Comparison of ENCODE assay signal across 19 cellular contexts in the genomic region with DNA sequence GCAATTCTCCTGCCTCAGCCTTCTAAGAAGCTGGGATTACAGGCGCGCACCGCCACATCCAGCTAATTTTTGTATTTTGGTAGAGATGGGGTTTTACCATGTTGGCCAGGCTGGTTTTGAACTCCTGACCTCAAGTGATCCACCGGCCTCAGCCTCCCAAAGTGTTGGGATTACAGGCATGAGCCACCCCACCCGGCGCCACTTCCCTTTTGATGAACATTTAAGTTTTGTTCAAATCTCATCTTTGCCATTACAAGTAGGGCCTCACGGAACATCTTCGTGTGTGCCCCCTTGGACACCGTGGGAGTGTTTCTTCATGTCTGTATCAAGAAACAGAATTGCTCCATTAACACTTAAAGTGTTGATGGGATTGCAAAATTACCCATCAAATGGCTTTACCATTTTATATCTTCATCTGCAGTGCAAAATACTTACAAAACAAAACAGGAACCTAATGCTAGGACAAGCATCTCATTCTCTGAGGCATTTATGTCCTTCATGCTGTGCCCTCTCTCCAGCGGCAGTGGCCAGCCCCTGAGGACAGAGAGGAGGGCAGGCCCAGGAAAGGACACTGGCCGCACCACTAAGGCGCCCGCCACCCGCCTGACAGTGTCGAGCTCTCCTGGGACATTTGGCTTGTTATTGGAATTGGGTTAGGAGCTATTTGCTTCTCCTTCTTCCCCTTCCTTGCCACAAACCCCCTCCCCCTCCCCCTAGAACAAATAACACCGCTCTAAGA.
DNase-seq lines count a peak whose midpoint lies in the region; ATAC-seq and TF ChIP-seq lines count a peak whose summit lies in the region.
"Had no signal": no experiment of that assay in that cellular context is flagged by ENCODE, and none has a peak within 500 bp of the region (broad histone marks: within the 10 kb centered on the region; RNA-seq: fewer than 3 reads in every experiment).

No MANE protein-coding gene starts in this region.

- H3K27ac ChIP-seq in C4-2B, result peak overlapping the region; percentile 71
- no peak overlapping the region for H3K27ac ChIP-seq in SJCRH30
- peak overlapping the region; percentile 30 for H3K27ac ChIP-seq in left ventricle myocardium inferior (replicated peaks)
- H3K27ac ChIP-seq in prostate gland, result peak overlapping the region; percentile 9 to 52
- H3K27ac ChIP-seq in sigmoid colon, result no peak overlapping the region
- H3K27ac ChIP-seq: epithelial cell of prostate, foreskin keratinocyte, testis had no signal

- intact Hi-C loops in left ventricle myocardium inferior (cut with micrococcal nuclease), result no loop called here
- intact Hi-C loops in prostate gland (cut with DNase I), result no loop called here
- intact Hi-C loops in sigmoid colon (cut with DNase I), result no loop called here

- 77% methylated on average over 16 of the region's 16 CpGs for WGBS in prostate gland
- 62 to 84% methylated on average over 16 of the region's 16 CpGs for WGBS in sigmoid colon, 2 donors

- ATAC-seq in GM21528 (IDR thresholded peaks at IDR 0.05; ENCODE audit: low FRiP score, unreplicated experiment), result no peak
- ATAC-seq: activated naive CD8-positive, alpha-beta T cell treated with anti-CD3 and anti-CD28 coated beads, Interleukin-2, amount 50 U/mL, for 24 hours; foreskin keratinocyte; natural killer cell; WTC11 had no signal

- no peak for TF ChIP-seq EP300 in sigmoid colon (IDR thresholded peaks at IDR 0.05)

- peak overlapping the region; percentile 34 for H3K4me3 ChIP-seq in SJCRH30
- peak overlapping the region; percentile 19 for H3K4me3 ChIP-seq in left ventricle myocardium inferior
- no peak overlapping the region for H3K4me3 ChIP-seq in prostate gland
- no peak overlapping the region for H3K4me3 ChIP-seq in sigmoid colon
- H3K4me3 ChIP-seq: testis had no signal

- no peaks in the 10 kb centered on the region; the same call in 1 of the 2 replicates for H3K9me3 ChIP-seq in SJCRH30 (replicated peaks)
- H3K9me3 ChIP-seq in left ventricle myocardium inferior (replicated peaks), result no peaks in the 10 kb centered on the region
- H3K9me3 ChIP-seq in prostate gland, result no peaks in the 10 kb centered on the region
- H3K9me3 ChIP-seq in sigmoid colon, result no peaks in the 10 kb centered on the region
- H3K9me3 ChIP-seq: testis had no signal

- H3K36me3 ChIP-seq in SJCRH30, result no peaks in the 10 kb centered on the region
- H3K36me3 ChIP-seq in left ventricle myocardium inferior, result no peaks in the 10 kb centered on the region
- H3K36me3 ChIP-seq in prostate gland, result no peaks in the 10 kb centered on the region
- H3K36me3 ChIP-seq in sigmoid colon, result no peaks in the 10 kb centered on the region

- DNase-seq in SJCRH30 (no peak), left ventricle myocardium inferior (no peak), prostate gland (ENCODE audit: low spot score) (no peak), NCI-H1092 treated with DMSO at 0.1 percent for 48 hours (lab: John Stamatoyannopoulos, UW) (no peak), sigmoid colon (no peak), retina (no peak)
- DNase-seq: activated CD4-positive, alpha-beta T cell treated with anti-CD3 and anti-CD28 coated beads, Interleukin-2, amount 50 U/mL, for 4 hours; activated CD8-positive, alpha-beta memory T cell treated with anti-CD3 and anti-CD28 coated beads, Interleukin-2, amount 50 U/mL, for 48 hours; activated naive CD8-positive, alpha-beta T cell treated with anti-CD3 and anti-CD28 coated beads, Interleukin-2, amount 50 U/mL, for 24 hours; foreskin keratinocyte; natural killer cell; NCI-H1417 treated with DMSO at 0.1 percent for 48 hours; NCI-H524; OCI-M1 had no signal

- TF ChIP-seq POLR2A in prostate gland (IDR thresholded peaks at IDR 0.05) (no peak), sigmoid colon (IDR thresholded peaks at IDR 0.05) (no peak)

- H3K27me3 ChIP-seq in SJCRH30 (no peaks in the 10 kb centered on the region), left ventricle myocardium inferior (ENCODE audit: low read depth) (no peaks in the 10 kb centered on the region), prostate gland (replicated peaks; ENCODE audit: insufficient read depth) (no peaks in the 10 kb centered on the region), sigmoid colon (no peaks in the 10 kb centered on the region)
- H3K27me3 ChIP-seq: testis had no signal

- TF ChIP-seq CTCF in C4-2B (conservative IDR thresholded peaks at IDR 0.05) (no peak), left ventricle myocardium inferior (IDR thresholded peaks at IDR 0.05; ENCODE audit: borderline replicate concordance) (no peak), prostate gland (IDR thresholded peaks at IDR 0.05) (no peak), sigmoid colon (IDR thresholded peaks at IDR 0.05) (no peak)

- H3K4me1 ChIP-seq in SJCRH30 (0 out of 2 replicates have a peak, but pooled peaks cover 4% of the 10 kb centered on the region), left ventricle myocardium inferior (peaks cover 5% of the 10 kb centered on the region), prostate gland (replicated peaks) (no peaks in the 10 kb centered on the region), sigmoid colon (no peaks in the 10 kb centered on the region)
- H3K4me1 ChIP-seq: foreskin keratinocyte, testis had no signal

Comparison
In these comparisons a context has a peak if more than half of its experiments do, and no peak if none do; other contexts are left out.
1. H3K27ac ChIP-seq: peak in C4-2B (single experiment), left ventricle myocardium inferior (single experiment) and prostate gland (2 of 2); none in SJCRH30 (single experiment) and sigmoid colon (0 of 4).
2. H3K4me3 ChIP-seq: peak in SJCRH30 (single experiment) and left ventricle myocardium inferior (single experiment); none in prostate gland (0 of 2) and sigmoid colon (0 of 4).